9 cellular contexts compared by ENCODE assay signal in genomic region chr15:79977431-79977940, GRCh38. TPM values are rescaled to one million over a fixed set of nuclear protein-coding genes. Genes with fewer than 3 reads are reported as not detected.
DNase-seq lines count a peak whose midpoint lies in the region; ATAC-seq, FAIRE-seq and TF ChIP-seq lines count a peak whose summit lies in the region.
"Had no signal": no experiment of that assay in that cellular context is flagged by ENCODE, and none has a peak within 500 bp of the region (broad histone marks: within the 10 kb centered on the region; RNA-seq: fewer than 3 reads in every experiment).

No MANE protein-coding gene starts in this region.

- peaks cover 82% of the 10 kb centered on the region for H3K4me1 ChIP-seq in HepG2 (ENCODE audit: insufficient read depth, low read length)

- in situ Hi-C loops in HepG2 (cut with HindIII; ENCODE audit: extremely low pct_ligation_motif_present, low pct_unique_long_range_greater_than_20kb): no loop called here

- intact Hi-C loops in HepG2 (cut with micrococcal nuclease; ENCODE audit: unreplicated experiment): loop anchor here (5.0 kb wide), 1 partner anchor 55 kb away; no protein-coding TSS in a partner anchor

- over 99% methylated on average over 9 of the region's 9 CpGs for WGBS in HepG2 (ENCODE audit: low lambda C conversion rate)

- no peak overlapping the region for H2AFZ ChIP-seq in HepG2 (ENCODE audit: low read length)

- TF ChIP-seq EP300 in HepG2 (IDR thresholded peaks at IDR 0.05; ENCODE audit: low read depth in 2 of 2, low read length in 2 of 2) (no peak), HepG2 (CRISPR knock-in tag; IDR thresholded peaks at IDR 0.05; ENCODE audit: borderline replicate concordance) (no peak)

- BruUV-seq in HepG2 (replicated peaks; lab: Mats Ljungman, UMichigan): no TSS peak

- H3K36me3 ChIP-seq in HepG2 (replicated peaks in 1 of 2; ENCODE audit: control insufficient read depth in 1 of 2, insufficient read depth in 2 of 2, low read length in 2 of 2): no peaks in the 10 kb centered on the region
- no peaks in the 10 kb centered on the region for H3K36me3 ChIP-seq in WERI-Rb-1

- H3K9me3 ChIP-seq in HepG2 (ENCODE audit: low read length): no peaks in the 10 kb centered on the region
- H3K9me3 ChIP-seq in WERI-Rb-1 (ENCODE audit: severe bottlenecking): peaks cover 2% of the 10 kb centered on the region

- H3K4me2 ChIP-seq in HepG2 (ENCODE audit: low read depth, low read length): no peak overlapping the region

- no peaks in the 10 kb centered on the region for H4K20me1 ChIP-seq in HepG2 (ENCODE audit: insufficient read depth, low read length)

- ATAC-seq in GM21723 (IDR thresholded peaks at IDR 0.05; ENCODE audit: unreplicated experiment): peak; percentile 39
- no peak for ATAC-seq in HepG2
- no peak for ATAC-seq in esophagus mucosa

- H3K4me3 ChIP-seq in HepG2 (replicated peaks in 1 of 3; ENCODE audit: insufficient read depth in 1 of 3, low read depth in 2 of 3, low read length in 3 of 3) (no peak overlapping the region), WERI-Rb-1 (ENCODE audit: low read depth, low read length) (no peak overlapping the region)

- H3K27ac ChIP-seq in HepG2 (ENCODE audit: extremely low read length, insufficient read depth, low read length) (peak overlapping the region; percentile 87), WERI-Rb-1 (no peak overlapping the region)

- no peak for DNase-seq in GM12892 (ENCODE audit: insufficient read length)
- peak; percentile 63 for DNase-seq in NAMALWA (ENCODE audit: low spot score)
- no peak for DNase-seq in HepG2 (ENCODE audit: low spot score)
- DNase-seq in NCI-H345 treated with DMSO at 0.1 percent for 48 hours (lab: John Stamatoyannopoulos, UW; ENCODE audit: unreplicated experiment): no peak
- no peak for DNase-seq in T1000 (lab: John Stamatoyannopoulos, UW)
- DNase-seq in WERI-Rb-1: no peak
- DNase-seq: mammary epithelial cell had no signal

- FAIRE-seq in GM12892 (lab: Jason Lieb, UNC) (peak; percentile 78), HepG2 (lab: Jason Lieb, UNC) (no peak)

- 0 out of 2 replicates have a peak overlapping the region, but pooled peaks have one; percentile 56 for H3K9ac ChIP-seq in HepG2 (ENCODE audit: insufficient read depth, low read depth, low read length)

- TF ChIP-seq POLR2A in GM12892 (IDR thresholded peaks at IDR 0.05; ENCODE audit: low read depth, low read length) (peak; percentile 69), HepG2 (IDR thresholded peaks at IDR 0.05; ENCODE audit: insufficient read depth in 1 of 2, low read depth in 2 of 2, low read length in 2 of 2) (no peak)

- TF ChIP-seq CTCF in HepG2 (CRISPR knock-in tag; IDR thresholded peaks at IDR 0.05) (no peak), WERI-Rb-1 (IDR thresholded peaks at IDR 0.05; ENCODE audit: low read depth, low read length) (no peak)

- no peak for TF ChIP-seq RAD21 in HepG2 (CRISPR knock-in tag; IDR thresholded peaks at IDR 0.05)

- no peaks in the 10 kb centered on the region for H3K27me3 ChIP-seq in HepG2 (ENCODE audit: control insufficient read depth in 1 of 2, insufficient read depth in 2 of 2, low read length in 2 of 2)
- H3K27me3 ChIP-seq in WERI-Rb-1 (ENCODE audit: insufficient read depth, low read depth, severe bottlenecking): no peaks in the 10 kb centered on the region

- no peaks in the 10 kb centered on the region for H3K79me2 ChIP-seq in HepG2 (ENCODE audit: insufficient read depth, low read length)

- POLR2A ChIA-PET in HepG2 (lab: Yijun Ruan, JAX): interaction anchor here (1.0 to 3.0 kb wide), 5 partner anchors 10 to 91 kb away, joined by 3 to 40 read pairs (median 4); no protein-coding TSS in a partner anchor

- CTCF ChIA-PET in HepG2 (lab: Yijun Ruan, JAX; ENCODE audit: low intra/inter-chr PET ratio, low total read pairs): no interaction called here

TF ChIP-seq in HepG2, 621 proteins besides CTCF, POLR2A, EP300 and RAD21:
- TF ChIP-seq ATAD3A (CRISPR knock-in tag; IDR thresholded peaks at IDR 0.05): no peak
- TF ChIP-seq, protein P1, sequence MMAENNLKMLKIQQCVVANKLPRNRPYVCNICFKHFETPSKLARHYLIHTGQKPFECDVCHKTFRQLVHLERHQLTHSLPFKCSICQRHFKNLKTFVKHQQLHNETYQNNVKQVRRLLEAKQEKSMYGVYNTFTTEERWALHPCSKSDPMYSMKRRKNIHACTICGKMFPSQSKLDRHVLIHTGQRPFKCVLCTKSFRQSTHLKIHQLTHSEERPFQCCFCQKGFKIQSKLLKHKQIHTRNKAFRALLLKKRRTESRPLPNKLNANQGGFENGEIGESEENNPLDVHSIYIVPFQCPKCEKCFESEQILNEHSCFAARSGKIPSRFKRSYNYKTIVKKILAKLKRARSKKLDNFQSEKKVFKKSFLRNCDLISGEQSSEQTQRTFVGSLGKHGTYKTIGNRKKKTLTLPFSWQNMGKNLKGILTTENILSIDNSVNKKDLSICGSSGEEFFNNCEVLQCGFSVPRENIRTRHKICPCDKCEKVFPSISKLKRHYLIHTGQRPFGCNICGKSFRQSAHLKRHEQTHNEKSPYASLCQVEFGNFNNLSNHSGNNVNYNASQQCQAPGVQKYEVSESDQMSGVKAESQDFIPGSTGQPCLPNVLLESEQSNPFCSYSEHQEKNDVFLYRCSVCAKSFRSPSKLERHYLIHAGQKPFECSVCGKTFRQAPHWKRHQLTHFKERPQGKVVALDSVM (CRISPR knock-in tag; IDR thresholded peaks at IDR 0.05): no peak
- no peak for TF ChIP-seq ZNF790 (CRISPR knock-in tag; IDR thresholded peaks at IDR 0.05; ENCODE audit: borderline replicate concordance)
- TF ChIP-seq ZNF10 (CRISPR knock-in tag; IDR thresholded peaks at IDR 0.05; ENCODE audit: borderline replicate concordance, low read depth): no peak
- no peak for TF ChIP-seq SRSF4 (IDR thresholded peaks at IDR 0.05; ENCODE audit: low read depth, low read length, poor library complexity, severe bottlenecking)
- TF ChIP-seq, protein P2, sequence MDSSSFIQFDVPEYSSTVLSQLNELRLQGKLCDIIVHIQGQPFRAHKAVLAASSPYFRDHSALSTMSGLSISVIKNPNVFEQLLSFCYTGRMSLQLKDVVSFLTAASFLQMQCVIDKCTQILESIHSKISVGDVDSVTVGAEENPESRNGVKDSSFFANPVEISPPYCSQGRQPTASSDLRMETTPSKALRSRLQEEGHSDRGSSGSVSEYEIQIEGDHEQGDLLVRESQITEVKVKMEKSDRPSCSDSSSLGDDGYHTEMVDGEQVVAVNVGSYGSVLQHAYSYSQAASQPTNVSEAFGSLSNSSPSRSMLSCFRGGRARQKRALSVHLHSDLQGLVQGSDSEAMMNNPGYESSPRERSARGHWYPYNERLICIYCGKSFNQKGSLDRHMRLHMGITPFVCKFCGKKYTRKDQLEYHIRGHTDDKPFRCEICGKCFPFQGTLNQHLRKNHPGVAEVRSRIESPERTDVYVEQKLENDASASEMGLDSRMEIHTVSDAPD (CRISPR knock-in tag; IDR thresholded peaks at IDR 0.05): no peak
- TF ChIP-seq PCBP2 (optimal IDR thresholded peaks at IDR 0.05; ENCODE audit: low read depth, low read length, poor library complexity, severe bottlenecking): no peak
- no peak for TF ChIP-seq PHB2 (IDR thresholded peaks at IDR 0.05; ENCODE audit: partially characterized antibody)

RNA-seq across cellular contexts. Expression of gene BCL2A1, which starts 6.5 kb away (rescaled TPM):
- 266 TPM for polyA plus RNA-seq in GM12892 (2012; ENCODE audit: missing spikeins)
- total RNA-seq in HepG2 (2016; rRNA removed; fragmentation: Illumina TruSeq; extraction: Trizol) (0.31 and 0.97 TPM in 2 replicates), esophagus mucosa (not detected)
- total RNA-seq in HepG2 (2016; cell fraction: cytosol; rRNA removed; fragmentation: Illumina TruSeq; extraction: Trizol; ENCODE audit: low read depth): 0.30 and 0.44 TPM in 2 replicates
- 0.24 and 0.89 TPM in 2 replicates for total RNA-seq in HepG2 (2016; cell fraction: insoluble cytoplasmic fraction; rRNA removed; fragmentation: Illumina TruSeq; extraction: Trizol)
- 0.31 TPM in 1 of 2 replicates, not detected in the other for total RNA-seq in HepG2 (2016; cell fraction: membrane; rRNA removed; fragmentation: Illumina TruSeq; extraction: Trizol)
- total RNA-seq in HepG2 (2016; cell fraction: nucleus; rRNA removed; fragmentation: Illumina TruSeq; extraction: Trizol): 0.53 TPM in 1 of 2 replicates, not detected in the other
- polyA plus RNA-seq in HepG2 (2011; rRNA removed): 0.08 and 0.21 TPM in 2 replicates
- 0.25 and 0.49 TPM in 2 replicates for polyA plus RNA-seq in HepG2 (2011; cell fraction: cytosol; rRNA removed)
- polyA plus RNA-seq in HepG2 (2011; cell fraction: nucleus; rRNA removed): not detected in 2 replicates
- not detected in 2 replicates for polyA plus RNA-seq in HepG2 (2012)
- polyA plus RNA-seq in HepG2 (2016; cell fraction: cytosol; fragmentation: Illumina TruSeq; extraction: Trizol; ENCODE audit: low read depth): 0.27 and 0.36 TPM in 2 replicates
- polyA plus RNA-seq in HepG2 (2016; cell fraction: insoluble cytoplasmic fraction; fragmentation: Illumina TruSeq; extraction: Trizol; ENCODE audit: low read depth): 0.25 and 0.56 TPM in 2 replicates
- 0.29 and 0.38 TPM in 2 replicates for polyA plus RNA-seq in HepG2 (2016; cell fraction: membrane; fragmentation: Illumina TruSeq; extraction: Trizol; ENCODE audit: low read depth)
- polyA plus RNA-seq in HepG2 (2016; cell fraction: nucleus; fragmentation: Illumina TruSeq; extraction: Trizol; ENCODE audit: insufficient read depth, low read depth): not detected in 2 replicates
- polyA minus RNA-seq in HepG2 (2011; rRNA and poly(A)+ RNA removed; ENCODE audit: low replicate concordance): 0.30 TPM in 1 of 2 replicates, not detected in the other
- not detected in 2 replicates for polyA minus RNA-seq in HepG2 (2011; cell fraction: cytosol; rRNA and poly(A)+ RNA removed)
- polyA minus RNA-seq in HepG2 (2011; cell fraction: nucleus; rRNA and poly(A)+ RNA removed): not detected in 2 replicates
